Comparison of ENCODE assay signal across 8 cellular contexts in genomic region chr6:109236140-109237081, GRCh38.
DNase-seq lines count a peak whose midpoint lies in the region; ATAC-seq and TF ChIP-seq lines count a peak whose summit lies in the region.

No MANE protein-coding gene starts in this region.

- H3K27ac ChIP-seq in right atrium auricular region (no peak overlapping the region), neutrophil (peak overlapping the region; percentile 70), aorta (ENCODE audit: low read depth in 1 of 2, low read length in 2 of 2) (no peak overlapping the region), A673 (ENCODE audit: low read depth, low read length, poor library complexity, severe bottlenecking) (no peak overlapping the region)

- H3K4me1 Mint-ChIP-seq in activated naive CD4-positive, alpha-beta T cell treated with anti-CD3 and anti-CD28 coated beads, Interleukin-2, amount 50 U/mL, for 24 hours = peaks cover 18% of the 10 kb centered on the region

- H3K4me3 Mint-ChIP-seq in activated naive CD4-positive, alpha-beta T cell treated with anti-CD3 and anti-CD28 coated beads, Interleukin-2, amount 50 U/mL, for 24 hours = peak overlapping the region; percentile 58

- peaks cover 0 to 25% of the 10 kb centered on the region in 2 donors for H3K4me1 ChIP-seq in right atrium auricular region
- H3K4me1 ChIP-seq in neutrophil (ENCODE audit: control insufficient read depth in 1 of 2, insufficient read depth in 1 of 2, low read depth in 1 of 2, low read length in 1 of 2) = peaks cover 52% of the 10 kb centered on the region in 2 experiments
- H3K4me1 ChIP-seq in aorta (ENCODE audit: control insufficient read depth in 1 of 2, insufficient read depth in 2 of 2, low read length in 2 of 2) = peaks cover 1 to 6% of the 10 kb centered on the region in 2 donors
- H3K4me1 ChIP-seq in A673 (ENCODE audit: insufficient read depth, low read length, poor library complexity, severe bottlenecking) = no peaks in the 10 kb centered on the region

- peak; percentile 65 for DNase-seq in Right ventricle myocardium inferior (ENCODE audit: missing footprints)
- DNase-seq in right atrium auricular region (ENCODE audit: low spot score) = no peak
- DNase-seq in NCI-H345 treated with DMSO at 0.1 percent for 48 hours (lab: John Stamatoyannopoulos, UW; ENCODE audit: unreplicated experiment) = peak; percentile 8
- DNase-seq in aorta = no peak
- DNase-seq in KBM-7 = no peak
- no peak for DNase-seq in A673 (ENCODE audit: low spot score)

- H3K36me3 ChIP-seq in right atrium auricular region (no peaks in the 10 kb centered on the region), neutrophil (no peaks in the 10 kb centered on the region), aorta (ENCODE audit: control insufficient read depth in 1 of 2, insufficient read depth in 2 of 2, low read length in 1 of 2) (no peaks in the 10 kb centered on the region), A673 (ENCODE audit: insufficient read depth, low read length, poor library complexity, severe bottlenecking) (no peaks in the 10 kb centered on the region)

- intact Hi-C loops in Right ventricle myocardium inferior (cut with DNase I) = no loop called here
- intact Hi-C loops in aorta (cut with DNase I) = no loop called here
- intact Hi-C loops in A673 (cut with micrococcal nuclease; ENCODE audit: unreplicated experiment) = no loop called here

- no peaks in the 10 kb centered on the region for H3K9me3 Mint-ChIP-seq in activated naive CD4-positive, alpha-beta T cell treated with anti-CD3 and anti-CD28 coated beads, Interleukin-2, amount 50 U/mL, for 24 hours

- peak overlapping the region; percentile 60 for H3K27ac Mint-ChIP-seq in activated naive CD4-positive, alpha-beta T cell treated with anti-CD3 and anti-CD28 coated beads, Interleukin-2, amount 50 U/mL, for 24 hours

- no peaks in the 10 kb centered on the region for H3K36me3 Mint-ChIP-seq in activated naive CD4-positive, alpha-beta T cell treated with anti-CD3 and anti-CD28 coated beads, Interleukin-2, amount 50 U/mL, for 24 hours

- peaks cover 1% of the 10 kb centered on the region for H3K27me3 Mint-ChIP-seq in activated naive CD4-positive, alpha-beta T cell treated with anti-CD3 and anti-CD28 coated beads, Interleukin-2, amount 50 U/mL, for 24 hours

- POLR2A ChIA-PET in A673 (lab: Charles Lee; ENCODE audit: low non-redundant PET) = no interaction called here

- in situ Hi-C loops in KBM-7 (cut with MboI; ENCODE audit: low pct_unique_long_range_greater_than_20kb, low sequenced_read_pairs) = no loop called here

- no peak for TF ChIP-seq CTCF in right atrium auricular region (IDR thresholded peaks at IDR 0.05)
- TF ChIP-seq CTCF in neutrophil (IDR thresholded peaks at IDR 0.05) = no peak
- no peak for TF ChIP-seq CTCF in A673 (conservative IDR thresholded peaks at IDR 0.05; ENCODE audit: low read depth, low read length)

- 86 to 87% methylated on average over 17 to 18 of the region's 18 CpGs for WGBS in aorta, 2 donors

- H3K27me3 ChIP-seq in right atrium auricular region (no peaks in the 10 kb centered on the region), neutrophil (no peaks in the 10 kb centered on the region), aorta (ENCODE audit: control insufficient read depth in 1 of 2, insufficient read depth in 2 of 2, low read length in 1 of 2) (no peaks in the 10 kb centered on the region), A673 (replicated peaks; ENCODE audit: insufficient read depth, low read depth, low read length, poor library complexity) (no peaks in the 10 kb centered on the region)

- no TSS peak for BruUV-seq in A673 (replicated peaks; lab: Mats Ljungman, UMichigan)

- H3K9me3 ChIP-seq in right atrium auricular region = no peaks in the 10 kb centered on the region
- H3K9me3 ChIP-seq in neutrophil = no peaks in the 10 kb centered on the region
- no peaks in the 10 kb centered on the region for H3K9me3 ChIP-seq in aorta (ENCODE audit: control insufficient read depth, low read length)
- no peaks in the 10 kb centered on the region for H3K9me3 ChIP-seq in A673 (ENCODE audit: low read depth, low read length, poor library complexity, severe bottlenecking)

- H3K4me3 ChIP-seq in right atrium auricular region (no peak overlapping the region), neutrophil (ENCODE audit: low read depth in 1 of 2, low read length in 1 of 2) (no peak overlapping the region), aorta (ENCODE audit: low read length in 2 of 2) (no peak overlapping the region), A673 (ENCODE audit: low read depth, low read length, poor library complexity, severe bottlenecking) (no peak overlapping the region)

- ATAC-seq in Right ventricle myocardium inferior (no peak), aorta (ENCODE audit: low FRiP score) (no peak)

- CTCF ChIA-PET in A673 (lab: Charles Lee) = no interaction called here

Comparison
In these comparisons a context has a peak if more than half of its experiments do, and no peak if none do; other contexts are left out.
1. DNase-seq: peak in Right ventricle myocardium inferior (single experiment) and NCI-H345 treated with DMSO at 0.1 percent for 48 hours (single experiment); none in right atrium auricular region (single experiment), aorta (0 of 2), KBM-7 (single experiment) and A673 (single experiment).